8 cellular contexts compared by ENCODE assay signal in the genomic region with DNA sequence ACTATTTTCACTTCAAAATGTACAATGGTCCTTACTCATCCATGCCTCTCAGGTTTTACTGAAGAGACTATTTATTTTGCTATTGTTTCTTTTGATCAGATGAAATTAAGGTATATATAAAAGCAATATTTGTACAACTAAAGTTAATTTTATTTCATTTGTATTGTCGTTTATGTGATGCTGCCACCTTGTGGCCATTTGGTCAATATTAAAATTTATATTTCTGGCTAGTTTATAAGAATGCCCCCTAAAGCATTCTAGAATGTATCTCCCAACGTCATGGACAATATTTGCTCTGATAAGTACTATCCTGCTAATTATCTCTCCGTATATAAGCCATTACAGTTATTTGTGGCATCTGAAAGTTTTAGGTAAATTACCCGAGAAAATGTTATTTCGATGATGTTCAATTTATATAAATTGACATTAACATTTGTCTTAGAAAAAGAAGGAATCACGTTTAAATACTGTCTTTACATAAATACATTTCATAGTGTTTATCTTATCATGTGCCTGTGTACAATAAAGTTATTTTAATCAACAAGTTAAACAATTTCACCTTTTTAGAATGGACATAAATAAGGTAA.
A peak's percentile ranks its signal among the peaks of the same experiment; 100 is the strongest.
DNase-seq lines count a peak whose midpoint lies in the region; ATAC-seq and TF ChIP-seq lines count a peak whose summit lies in the region.

No MANE protein-coding gene starts in this region.

- no peaks in the 10 kb centered on the region for H3K36me3 ChIP-seq in mammary epithelial cell (ENCODE audit: insufficient read depth, low read length)

- no peaks in the 10 kb centered on the region for H3K4me1 Mint-ChIP-seq in naive B cell

- H3K4me2 ChIP-seq in mammary epithelial cell (ENCODE audit: insufficient read depth, low read depth, low read length): no peak overlapping the region

- no peak overlapping the region for H3K27ac Mint-ChIP-seq in naive B cell

- no peak overlapping the region for H3K9ac ChIP-seq in mammary epithelial cell (ENCODE audit: insufficient read depth, low read length)

- H4K20me1 ChIP-seq in mammary epithelial cell (ENCODE audit: insufficient read depth, low read length): no peaks in the 10 kb centered on the region

- H3K27ac ChIP-seq in mammary epithelial cell (ENCODE audit: insufficient read depth, low read depth, low read length) (no peak overlapping the region), substantia nigra (ENCODE audit: low read depth, low read length, poor library complexity, severe bottlenecking) (no peak overlapping the region)

- no TSS peak for BruUV-seq in mammary epithelial cell (replicated peaks; lab: Mats Ljungman, UMichigan)

- peak; percentile 34 to 45 for TF ChIP-seq CTCF in mammary epithelial cell (conservative IDR thresholded peaks at IDR 0.05 in 1 of 2, IDR thresholded peaks at IDR 0.05 in 1 of 2; ENCODE audit: extremely low read depth in 1 of 2, insufficient read depth in 1 of 2, low read depth in 1 of 2, low read length in 2 of 2)

- in situ Hi-C loops in mammary epithelial cell (cut with MboI; ENCODE audit: low sequenced_read_pairs in 2 of 2): no loop called here

- WGBS in mammary epithelial cell (ENCODE audit: low coverage, missing lambda C conversion rate): 26% methylated on average over 6 of the region's 6 CpGs

- H3K9me3 ChIP-seq in mammary epithelial cell (replicated peaks; ENCODE audit: insufficient read depth, low read length): no peaks in the 10 kb centered on the region

- peak; percentile 3 to 27 for DNase-seq in NCI-H526 (lab: John Stamatoyannopoulos, UW)
- DNase-seq in NCI-H526 treated with DMSO at 0.1 percent for 48 hours (lab: John Stamatoyannopoulos, UW): no peak
- peak; percentile 3 for DNase-seq in NCI-H1105 (lab: John Stamatoyannopoulos, UW)
- DNase-seq in mammary epithelial cell: no peak
- peak; percentile 15 for DNase-seq in naive B cell
- DNase-seq in substantia nigra (lab: John Stamatoyannopoulos, UW): no peak
- no peak for DNase-seq in SHP77 treated with DMSO at 0.1 percent for 48 hours (lab: John Stamatoyannopoulos, UW)

- H3K9me3 Mint-ChIP-seq in naive B cell: peaks cover 0 to 2% (median 0%) of the 10 kb centered on the region in 7 donors

- H3K4me3 ChIP-seq in mammary epithelial cell (replicated peaks in 1 of 3; ENCODE audit: insufficient read depth in 1 of 3, low read depth in 2 of 3, low read length in 3 of 3): no peak overlapping the region

- CTCF ChIA-PET in mammary epithelial cell (lab: Charles Lee; ENCODE audit: low non-redundant PET): no interaction called here

- H3K36me3 Mint-ChIP-seq in naive B cell: no peaks in the 10 kb centered on the region

- H3K27me3 ChIP-seq in mammary epithelial cell (ENCODE audit: insufficient read depth, low read length): no peaks in the 10 kb centered on the region

- no peaks in the 10 kb centered on the region for H3K4me1 ChIP-seq in mammary epithelial cell (ENCODE audit: insufficient read depth, low read length)

- intact Hi-C loops in mammary epithelial cell (cut with micrococcal nuclease): loop anchor here (2.0 to 10.0 kb wide), 2 partner anchors 1097 to 1509 kb away; a partner anchor contains a TSS

- H3K4me3 Mint-ChIP-seq in naive B cell: no peak overlapping the region

- no peaks in the 10 kb centered on the region for H3K27me3 Mint-ChIP-seq in naive B cell

- no peak for ATAC-seq in naive B cell (ENCODE audit: low read depth in 2 of 2)
- no peak for ATAC-seq in GM21526 (IDR thresholded peaks at IDR 0.05; ENCODE audit: low FRiP score, unreplicated experiment)

- dilution Hi-C loops in mammary epithelial cell (cut with HindIII; ENCODE audit: low sequenced_read_pairs): no loop called here

- no peaks in the 10 kb centered on the region for H3K79me2 ChIP-seq in mammary epithelial cell (ENCODE audit: insufficient read depth, low read length)

- no peak overlapping the region for H2AFZ ChIP-seq in mammary epithelial cell (ENCODE audit: low read depth, low read length)

Comparison
In these comparisons a context has a peak if more than half of its experiments do, and no peak if none do; other contexts are left out.
1. DNase-seq: peak in NCI-H526 (2 of 2), NCI-H1105 (single experiment) and naive B cell (single experiment); none in NCI-H526 treated with DMSO at 0.1 percent for 48 hours (single experiment), mammary epithelial cell (single experiment), substantia nigra (0 of 49) and SHP77 treated with DMSO at 0.1 percent for 48 hours (single experiment).